In the genomic region with DNA sequence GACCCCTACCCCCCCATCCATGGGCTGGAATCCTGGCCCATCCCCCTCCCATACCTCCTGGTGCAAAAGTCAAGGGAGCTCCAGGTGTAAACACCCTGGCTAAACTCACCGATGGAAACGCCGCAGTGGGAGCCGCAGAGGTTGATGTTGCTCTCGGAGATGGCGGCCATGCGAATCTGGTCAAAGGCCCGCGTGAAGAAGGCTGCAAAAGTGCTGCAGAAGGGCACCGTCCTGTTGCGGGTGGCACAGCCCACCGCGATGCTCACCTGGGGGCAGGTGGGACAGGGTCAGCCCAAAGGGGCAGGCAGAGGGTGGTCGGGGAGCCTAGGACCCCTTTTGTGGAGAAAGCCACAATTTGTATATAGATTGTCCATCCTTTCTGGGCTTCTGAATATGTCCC, we compare ENCODE assay signal across 17 cellular contexts.
"Had no signal": no experiment of that assay in that cellular context is flagged by ENCODE, and none has a peak within 500 bp of the region (broad histone marks: within the 10 kb centered on the region; RNA-seq: fewer than 3 reads in every experiment).

No MANE protein-coding gene starts in this region.

- FAIRE-seq: endothelial cell of umbilical vein, small intestine had no signal

- H3K4me1 ChIP-seq: body of pancreas, esophagus squamous epithelium, suprapubic skin had no signal

- H3K27ac Mint-ChIP-seq: activated naive CD4-positive, alpha-beta T cell treated with anti-CD3 and anti-CD28 coated beads, Interleukin-2, amount 50 U/mL, for 24 hours; activated T-helper 17 cell treated with anti-CD3 and anti-CD28 coated beads, Interleukin-2, amount 50 U/mL, for 72 hours; type B pancreatic cell had no signal

- ATAC-seq: activated T-helper 17 cell treated with anti-CD3 and anti-CD28 coated beads, Interleukin-2, amount 50 U/mL, for 72 hours; body of pancreas; stimulated activated naive CD8-positive, alpha-beta T cell treated with anti-CD3 and anti-CD28 coated beads, Interleukin-15, Interleukin-2, amounts not matched to agents 100 U/mL and 50 U/mL, for 24 hours had no signal

- DNase-seq: activated CD4-positive, alpha-beta T cell treated with anti-CD3 and anti-CD28 coated beads, Interleukin-2, amount 50 U/mL, for 1 hour; activated CD8-positive, alpha-beta memory T cell treated with anti-CD3 and anti-CD28 coated beads for 24 hours; amygdala; body of pancreas; central memory CD4-positive, alpha-beta T cell; esophagus squamous epithelium; hippocampal formation; kidney glomerular epithelial cell; midbrain; small intestine; stimulated activated naive CD8-positive, alpha-beta T cell treated with anti-CD3 and anti-CD28 coated beads, Interleukin-15, Interleukin-2, amounts not matched to agents 100 U/mL and 50 U/mL, for 24 hours had no signal

- H3K4me3 Mint-ChIP-seq: activated naive CD4-positive, alpha-beta T cell treated with anti-CD3 and anti-CD28 coated beads, Interleukin-2, amount 50 U/mL, for 24 hours; activated T-helper 17 cell treated with anti-CD3 and anti-CD28 coated beads, Interleukin-2, amount 50 U/mL, for 72 hours; type B pancreatic cell had no signal

- H3K4me3 ChIP-seq: body of pancreas, coronary artery, esophagus squamous epithelium, suprapubic skin had no signal

- H3K4me1 Mint-ChIP-seq: activated naive CD4-positive, alpha-beta T cell treated with anti-CD3 and anti-CD28 coated beads, Interleukin-2, amount 50 U/mL, for 24 hours had no signal

- H3K27ac ChIP-seq: body of pancreas, coronary artery, esophagus squamous epithelium, suprapubic skin had no signal

- H3K27me3 Mint-ChIP-seq: activated naive CD4-positive, alpha-beta T cell treated with anti-CD3 and anti-CD28 coated beads, Interleukin-2, amount 50 U/mL, for 24 hours; activated T-helper 17 cell treated with anti-CD3 and anti-CD28 coated beads, Interleukin-2, amount 50 U/mL, for 72 hours; type B pancreatic cell had no signal

- H3K27me3 ChIP-seq: body of pancreas, esophagus squamous epithelium, suprapubic skin had no signal

- H3K9me3 Mint-ChIP-seq: activated naive CD4-positive, alpha-beta T cell treated with anti-CD3 and anti-CD28 coated beads, Interleukin-2, amount 50 U/mL, for 24 hours; activated T-helper 17 cell treated with anti-CD3 and anti-CD28 coated beads, Interleukin-2, amount 50 U/mL, for 72 hours; type B pancreatic cell had no signal

- H3K9me3 ChIP-seq: body of pancreas, esophagus squamous epithelium, suprapubic skin had no signal
